ENCODE assay signal across 1 cellular context in genomic region chr7:76080211-76080610, GRCh38.
TF ChIP-seq lines count a peak whose summit lies in the region.

No MANE protein-coding gene starts in this region.

TF ChIP-seq in K562, 482 proteins besides CTCF, POLR2A, EP300 and RAD21 (continued from another document):
- TF ChIP-seq JUND (IDR thresholded peaks at IDR 0.05; ENCODE audit: borderline replicate concordance, low read depth, low read length): no peak
- no peak for TF ChIP-seq JUND (tag; IDR thresholded peaks at IDR 0.05; ENCODE audit: borderline replicate concordance, low read depth, low read length)
- TF ChIP-seq ZNF696 (CRISPR knock-in tag; conservative IDR thresholded peaks at IDR 0.05): no peak
- TF ChIP-seq PRPF4 (IDR thresholded peaks at IDR 0.05; ENCODE audit: insufficient read depth, low read depth, low read length, poor library complexity, severe bottlenecking): no peak
- no peak for TF ChIP-seq CAMTA2 (CRISPR knock-in tag; conservative IDR thresholded peaks at IDR 0.05)
- TF ChIP-seq TRIM28 (IDR thresholded peaks at IDR 0.05): no peak
- TF ChIP-seq MIER1 (IDR thresholded peaks at IDR 0.05; ENCODE audit: low read depth): no peak
- TF ChIP-seq RUNX1 (IDR thresholded peaks at IDR 0.05; ENCODE audit: low read depth): no peak
- TF ChIP-seq XRCC3 (IDR thresholded peaks at IDR 0.05): no peak
- no peak for TF ChIP-seq TCF15 (CRISPR knock-in tag; IDR thresholded peaks at IDR 0.05)
- TF ChIP-seq E2F1 (CRISPR knock-in tag; IDR thresholded peaks at IDR 0.05): no peak
- TF ChIP-seq ASH1L (IDR thresholded peaks at IDR 0.05; ENCODE audit: borderline replicate concordance, low read depth, partially characterized antibody): no peak
- no peak for TF ChIP-seq MAFK (IDR thresholded peaks at IDR 0.05; ENCODE audit: low read length)
- TF ChIP-seq SREBF2 (CRISPR knock-in tag; IDR thresholded peaks at IDR 0.05): no peak
TF ChIP-seq in K562: peak in this region for 0.
